In genomic region chr1:33182896-33183295, GRCh38 we compare ENCODE assay signal across 15 cellular contexts. TPM values are rescaled to one million over a fixed set of nuclear protein-coding genes. Genes with fewer than 3 reads are reported as not detected.
DNase-seq lines count a peak whose midpoint lies in the region; ATAC-seq, FAIRE-seq and TF ChIP-seq lines count a peak whose summit lies in the region.
"Had no signal": no experiment of that assay in that cellular context is flagged by ENCODE, and none has a peak within 500 bp of the region (broad histone marks: within the 10 kb centered on the region; RNA-seq: fewer than 3 reads in every experiment).

No MANE protein-coding gene starts in this region.

- no peak for TF ChIP-seq POLR2A in GM12892 (IDR thresholded peaks at IDR 0.05; ENCODE audit: low read depth, low read length)

- H3K4me1 ChIP-seq in left ventricle myocardium inferior (peaks cover 29% of the 10 kb centered on the region), right cardiac atrium (ENCODE audit: control insufficient read depth, insufficient read depth, low read length) (peaks cover 4% of the 10 kb centered on the region), kidney (ENCODE audit: control insufficient read depth in 1 of 2, insufficient read depth in 1 of 2, low read depth in 1 of 2, low read length in 2 of 2) (peaks cover 9 to 17% of the 10 kb centered on the region in 2 donors)
- H3K4me1 ChIP-seq: prostate gland had no signal

- intact Hi-C loops in left ventricle myocardium inferior (cut with micrococcal nuclease) (no loop called here), right cardiac atrium (cut with DNase I) (no loop called here), posterior vena cava (cut with DNase I) (no loop called here), kidney (cut with DNase I) (no loop called here)

- H3K4me3 ChIP-seq in left ventricle myocardium inferior = no peak overlapping the region
- no peak overlapping the region for H3K4me3 ChIP-seq in right cardiac atrium (ENCODE audit: low read length)
- H3K4me3 ChIP-seq in kidney (ENCODE audit: low read length in 2 of 2) = no peak overlapping the region
- H3K4me3 ChIP-seq: GM12878 had no signal

- ATAC-seq in right cardiac atrium = no peak
- ATAC-seq in HG03469 (IDR thresholded peaks at IDR 0.05; ENCODE audit: unreplicated experiment) = no peak
- ATAC-seq: GM12878 had no signal

- DNase-seq in left ventricle myocardium inferior (no peak), right cardiac atrium (no peak), mesothelial cell of epicardium (ENCODE audit: low spot score in 2 of 2, unreplicated experiment in 2 of 2) (no peak), posterior vena cava (ENCODE audit: low spot score) (no peak), kidney (no peak), GM12892 (ENCODE audit: insufficient read length) (no peak)
- DNase-seq in activated CD8-positive, alpha-beta memory T cell treated with anti-CD3 and anti-CD28 coated beads, Interleukin-2, amount 50 U/mL, for 48 hours = peak; percentile 52
- DNase-seq: activated CD4-positive, alpha-beta T cell treated with anti-CD3 and anti-CD28 coated beads, Interleukin-2, amount 50 U/mL, for 1 hour; DND-41; NCI-H2081; stimulated activated CD8-positive, alpha-beta memory T cell treated with anti-CD3 and anti-CD28 coated beads, Interleukin-4, amount 100 ng/mL, for 48 hours had no signal

- peak overlapping the region; percentile 23 for H3K27ac Mint-ChIP-seq in mesothelial cell of epicardium

- H3K9me3 Mint-ChIP-seq in mesothelial cell of epicardium = peaks cover 6% of the 10 kb centered on the region

- H3K9ac ChIP-seq in kidney (ENCODE audit: low read length in 2 of 2) = no peak overlapping the region

- TF ChIP-seq CTCF in left ventricle myocardium inferior (IDR thresholded peaks at IDR 0.05; ENCODE audit: borderline replicate concordance) (no peak), mesothelial cell of epicardium (IDR thresholded peaks at IDR 0.05; ENCODE audit: unreplicated experiment) (no peak), kidney (IDR thresholded peaks at IDR 0.05; ENCODE audit: borderline replicate concordance, extremely low read depth, insufficient read depth) (no peak)

- H3K4me3 Mint-ChIP-seq in mesothelial cell of epicardium = peak overlapping the region; percentile 83

- no peaks in the 10 kb centered on the region for H3K36me3 ChIP-seq in left ventricle myocardium inferior
- H3K36me3 ChIP-seq in kidney (ENCODE audit: control insufficient read depth in 1 of 2, insufficient read depth in 2 of 2, low read length in 2 of 2) = no peaks in the 10 kb centered on the region
- H3K36me3 ChIP-seq: prostate gland had no signal

- H3K4me1 Mint-ChIP-seq in mesothelial cell of epicardium = peaks cover 16% of the 10 kb centered on the region

- FAIRE-seq in kidney (lab: Jason Lieb, UNC) (no peak), GM12892 (lab: Jason Lieb, UNC) (no peak)

- H3K27ac ChIP-seq in left ventricle myocardium inferior (replicated peaks) (peak overlapping the region; percentile 84), right cardiac atrium (ENCODE audit: low read length) (no peak overlapping the region), kidney (ENCODE audit: low read depth in 2 of 2, low read length in 2 of 2) (no peak overlapping the region)
- H3K27ac ChIP-seq: SJSA1 had no signal

- 68% methylated on average over 8 of the region's 8 CpGs for WGBS in right cardiac atrium

- no peaks in the 10 kb centered on the region for H3K9me3 ChIP-seq in left ventricle myocardium inferior (replicated peaks)
- H3K9me3 ChIP-seq in right cardiac atrium (ENCODE audit: control insufficient read depth, low read length) = no peaks in the 10 kb centered on the region
- no peaks in the 10 kb centered on the region for H3K9me3 ChIP-seq in kidney (ENCODE audit: control insufficient read depth in 1 of 2, low read length in 2 of 2)
- H3K9me3 ChIP-seq: prostate gland, SJSA1 had no signal

- no peaks in the 10 kb centered on the region for H3K36me3 Mint-ChIP-seq in mesothelial cell of epicardium

- H3K27me3 Mint-ChIP-seq in mesothelial cell of epicardium (ENCODE audit: low read depth) = peaks cover 1% of the 10 kb centered on the region

- H3K27me3 ChIP-seq in left ventricle myocardium inferior (ENCODE audit: low read depth) = no peaks in the 10 kb centered on the region
- no peaks in the 10 kb centered on the region for H3K27me3 ChIP-seq in right cardiac atrium (ENCODE audit: control insufficient read depth, insufficient read depth)
- H3K27me3 ChIP-seq: SJSA1 had no signal

RNA-seq across cellular contexts. Expression of gene TRIM62, which starts 1.1 kb away (rescaled TPM):
- 2.3 TPM for total RNA-seq in left ventricle myocardium inferior
- total RNA-seq in right cardiac atrium = 1 to 10 TPM; 2.2 to 4.4 (median 3.2) TPM
- 1.8 TPM for polyA plus RNA-seq in right cardiac atrium
- 13.6 to 14.7 TPM (median 13.9 TPM) in 3 replicates for total RNA-seq in mesothelial cell of epicardium
- total RNA-seq in posterior vena cava = 1 to 10 TPM; 5.0 to 5.2 TPM
- total RNA-seq in kidney = 6.2 TPM
- 3.2 TPM for polyA plus RNA-seq in kidney (ENCODE audit: insufficient read depth, low read depth, low replicate concordance)
- 1.1 TPM for polyA plus RNA-seq in GM12892 (2012; ENCODE audit: missing spikeins)
